Comparison of ENCODE assay signal across 23 cellular contexts in the genomic region with DNA sequence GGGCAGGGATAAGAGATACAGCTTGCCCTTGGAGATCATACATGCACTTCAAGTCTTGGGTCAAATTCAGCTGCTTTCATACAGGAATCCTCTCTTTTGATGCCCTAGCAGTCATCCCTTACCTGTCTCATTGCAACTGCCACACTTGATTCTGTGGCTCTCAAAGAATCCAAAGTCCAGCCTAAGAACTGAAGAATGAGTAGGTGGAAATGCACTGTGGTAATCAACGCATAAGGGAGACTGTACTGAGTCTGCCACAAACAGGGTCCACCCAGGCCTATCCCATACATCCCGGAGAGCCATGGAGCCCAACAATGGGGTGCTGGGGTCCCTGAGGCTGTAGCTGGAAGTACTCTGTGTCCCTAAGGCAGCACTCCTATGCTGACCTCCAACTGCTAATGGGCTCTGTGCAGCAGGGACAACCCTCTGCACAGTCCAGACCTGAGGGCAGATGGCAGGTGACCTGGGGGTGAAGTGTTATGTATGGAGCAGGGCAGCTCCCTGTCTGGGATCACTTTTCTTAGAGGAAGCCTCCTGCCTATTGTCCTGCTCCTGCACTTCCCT. TPM values are rescaled to one million over a fixed set of nuclear protein-coding genes. Genes with fewer than 3 reads are reported as not detected.
DNase-seq lines count a peak whose midpoint lies in the region; ATAC-seq, FAIRE-seq and TF ChIP-seq lines count a peak whose summit lies in the region.
"Had no signal": no experiment of that assay in that cellular context is flagged by ENCODE, and none has a peak within 500 bp of the region (broad histone marks: within the 10 kb centered on the region; RNA-seq: fewer than 3 reads in every experiment).

No MANE protein-coding gene starts in this region.

- no peak for FAIRE-seq in frontal cortex (lab: Jason Lieb, UNC)
- FAIRE-seq: endometrium, GM12878, H1, HTR-8/SVneo had no signal

- no peak for DNase-seq in activated naive CD8-positive, alpha-beta T cell treated with anti-CD3 and anti-CD28 coated beads, Interleukin-2, amount 10 ng/mL, durations not matched to agents 7 days and 5 days
- no peak for DNase-seq in activated naive CD8-positive, alpha-beta T cell treated with anti-CD3 and anti-CD28 coated beads for 36 hours
- DNase-seq in endodermal cell (peak; percentile 21), natural killer cell (no peak), frontal cortex (ENCODE audit: low spot score in 2 of 2) (no peak), globus pallidus (ENCODE audit: low spot score) (no peak), GM10248 (ENCODE audit: extremely low spot score) (no peak), NCI-H524 treated with DMSO at 0.1 percent for 48 hours (lab: John Stamatoyannopoulos, UW) (no peak)
- DNase-seq: activated T-cell treated with anti-CD3 and anti-CD28 coated beads for 4 hours, NCI-H187 had no signal

- peaks cover 19% of the 10 kb centered on the region for H3K36me3 ChIP-seq in endodermal cell (ENCODE audit: control insufficient read depth, insufficient read depth, low read length)

- no peaks in the 10 kb centered on the region for H3K9me3 Mint-ChIP-seq in activated naive CD8-positive, alpha-beta T cell treated with anti-CD3 and anti-CD28 coated beads, Interleukin-2, amount 10 ng/mL, durations not matched to agents 7 days and 5 days
- no peaks in the 10 kb centered on the region for H3K9me3 Mint-ChIP-seq in activated naive CD8-positive, alpha-beta T cell treated with anti-CD3 and anti-CD28 coated beads for 36 hours
- H3K9me3 Mint-ChIP-seq in endodermal cell (peaks cover 3% of the 10 kb centered on the region), natural killer cell (no peaks in the 10 kb centered on the region)
- H3K9me3 Mint-ChIP-seq: naive B cell had no signal

- intact Hi-C loops in natural killer cell (cut with micrococcal nuclease) = loop anchor here (5.0 to 10.0 kb wide), 2 partner anchors 215 to 328 kb away; a partner anchor contains a TSS

- peaks cover 6% of the 10 kb centered on the region for H3K27me3 Mint-ChIP-seq in activated naive CD8-positive, alpha-beta T cell treated with anti-CD3 and anti-CD28 coated beads, Interleukin-2, amount 10 ng/mL, durations not matched to agents 7 days and 5 days
- H3K27me3 Mint-ChIP-seq in activated naive CD8-positive, alpha-beta T cell treated with anti-CD3 and anti-CD28 coated beads for 36 hours = no peaks in the 10 kb centered on the region
- H3K27me3 Mint-ChIP-seq in endodermal cell (ENCODE audit: insufficient read depth) = peaks cover 19% of the 10 kb centered on the region
- peaks cover 0 to 5% of the 10 kb centered on the region in 2 donors for H3K27me3 Mint-ChIP-seq in natural killer cell (ENCODE audit: low read depth in 2 of 2)
- H3K27me3 Mint-ChIP-seq: naive B cell had no signal

- no peaks in the 10 kb centered on the region for H3K9me3 ChIP-seq in endodermal cell (ENCODE audit: control insufficient read depth, low read length)
- H3K9me3 ChIP-seq: Caco-2, SJSA1, upper lobe of left lung had no signal

- peaks cover 9% of the 10 kb centered on the region for H3K36me3 Mint-ChIP-seq in activated naive CD8-positive, alpha-beta T cell treated with anti-CD3 and anti-CD28 coated beads, Interleukin-2, amount 10 ng/mL, durations not matched to agents 7 days and 5 days
- H3K36me3 Mint-ChIP-seq in activated naive CD8-positive, alpha-beta T cell treated with anti-CD3 and anti-CD28 coated beads for 36 hours = peaks cover 6% of the 10 kb centered on the region
- H3K36me3 Mint-ChIP-seq in endodermal cell (ENCODE audit: low read depth) = peaks cover 22% of the 10 kb centered on the region
- no peaks in the 10 kb centered on the region for H3K36me3 Mint-ChIP-seq in natural killer cell
- H3K36me3 Mint-ChIP-seq: naive B cell had no signal

- CTCF ChIA-PET in GM10248 (lab: Yijun Ruan, JAX) = interaction anchor here (0.7 to 5.8 kb wide), 30 partner anchors 8 to 378 kb away, joined by 3 to 294 read pairs (median 4); a partner anchor contains a TSS

- H3K27ac ChIP-seq in endodermal cell (ENCODE audit: low read depth, low read length) = no peak overlapping the region
- H3K27ac ChIP-seq: cardiac muscle cell, SJSA1 had no signal

- ATAC-seq in activated naive CD8-positive, alpha-beta T cell treated with anti-CD3 and anti-CD28 coated beads, Interleukin-2, amount 10 ng/mL, durations not matched to agents 7 days and 5 days (ENCODE audit: low read depth) = no peak
- ATAC-seq in natural killer cell = no peak
- ATAC-seq: activated CD8-positive, alpha-beta T cell treated with anti-CD3 and anti-CD28 coated beads, Interleukin-2, amount 10 ng/mL, durations not matched to agents 7 days and 5 days had no signal

- H3K4me1 ChIP-seq in endodermal cell (ENCODE audit: control insufficient read depth, insufficient read depth, low read length) = peaks cover 3% of the 10 kb centered on the region

- POLR2A ChIA-PET in activated naive CD8-positive, alpha-beta T cell treated with anti-CD3 and anti-CD28 coated beads, Interleukin-2, amount 10 ng/mL, durations not matched to agents 7 days and 5 days (lab: Charles Lee) = interaction anchor here (1.8 kb wide), 1 partner anchor 34 kb away, joined by 19 read pairs; no protein-coding TSS in a partner anchor
- POLR2A ChIA-PET in GM10248 (lab: Yijun Ruan, JAX) = interaction anchor here (1.1 to 1.4 kb wide), 3 partner anchors 19 to 23 kb away, joined by 4 to 10 read pairs (median 7); no protein-coding TSS in a partner anchor

- H3K4me1 Mint-ChIP-seq in activated naive CD8-positive, alpha-beta T cell treated with anti-CD3 and anti-CD28 coated beads, Interleukin-2, amount 10 ng/mL, durations not matched to agents 7 days and 5 days = peaks cover 23% of the 10 kb centered on the region
- H3K4me1 Mint-ChIP-seq in activated naive CD8-positive, alpha-beta T cell treated with anti-CD3 and anti-CD28 coated beads for 36 hours = peaks cover 28% of the 10 kb centered on the region
- peaks cover 4% of the 10 kb centered on the region for H3K4me1 Mint-ChIP-seq in endodermal cell
- H3K4me1 Mint-ChIP-seq in natural killer cell = peaks cover 37 to 43% of the 10 kb centered on the region in 2 donors

- H3K4me3 ChIP-seq in endodermal cell (ENCODE audit: low read length) = no peak overlapping the region
- H3K4me3 ChIP-seq: cardiac muscle cell, GM12878, SJSA1, upper lobe of left lung had no signal

- TF ChIP-seq CTCF in endodermal cell (conservative IDR thresholded peaks at IDR 0.05) (no peak), natural killer cell (IDR thresholded peaks at IDR 0.05) (no peak), GM10248 (IDR thresholded peaks at IDR 0.05; ENCODE audit: control extremely low read depth, extremely low read depth, low read depth, missing control alignments) (no peak)

- peak overlapping the region; percentile 50 for H3K27ac Mint-ChIP-seq in activated naive CD8-positive, alpha-beta T cell treated with anti-CD3 and anti-CD28 coated beads, Interleukin-2, amount 10 ng/mL, durations not matched to agents 7 days and 5 days
- no peak overlapping the region for H3K27ac Mint-ChIP-seq in activated naive CD8-positive, alpha-beta T cell treated with anti-CD3 and anti-CD28 coated beads for 36 hours
- no peak overlapping the region for H3K27ac Mint-ChIP-seq in endodermal cell
- H3K27ac Mint-ChIP-seq in natural killer cell = peak overlapping the region in 1 of 2 donors; percentile 98
- H3K27ac Mint-ChIP-seq: activated CD8-positive, alpha-beta T cell treated with anti-CD3 and anti-CD28 coated beads, Interleukin-2, amount 10 ng/mL, durations not matched to agents 7 days and 5 days had no signal

- H3K4me3 Mint-ChIP-seq in activated naive CD8-positive, alpha-beta T cell treated with anti-CD3 and anti-CD28 coated beads, Interleukin-2, amount 10 ng/mL, durations not matched to agents 7 days and 5 days = no peak overlapping the region
- no peak overlapping the region for H3K4me3 Mint-ChIP-seq in activated naive CD8-positive, alpha-beta T cell treated with anti-CD3 and anti-CD28 coated beads for 36 hours
- H3K4me3 Mint-ChIP-seq in endodermal cell = no peak overlapping the region
- H3K4me3 Mint-ChIP-seq in natural killer cell = peak overlapping the region; percentile 28
- H3K4me3 Mint-ChIP-seq: activated CD8-positive, alpha-beta T cell treated with anti-CD3 and anti-CD28 coated beads, Interleukin-2, amount 10 ng/mL, durations not matched to agents 7 days and 5 days had no signal

- 98 to 100% methylated on average over 1 to 2 of the region's 2 CpGs for WGBS in endodermal cell (ENCODE audit: insufficient coverage in 1 of 2, insufficient read length in 1 of 2), 2 experiments

- H3K27me3 ChIP-seq in endodermal cell (ENCODE audit: control insufficient read depth, insufficient read depth, low read length, poor library complexity, severe bottlenecking) = peaks cover 16% of the 10 kb centered on the region
- H3K27me3 ChIP-seq: SJSA1, upper lobe of left lung had no signal

- H3K9ac ChIP-seq in endodermal cell (ENCODE audit: extremely low read depth, low read length, poor library complexity, severe bottlenecking) = no peak overlapping the region

RNA-seq across cellular contexts. Expression of a gene that starts 1.7 kb away (rescaled TPM):
- total RNA-seq in activated naive CD8-positive, alpha-beta T cell treated with anti-CD3 and anti-CD28 coated beads, Interleukin-2, amount 10 ng/mL, durations not matched to agents 7 days and 5 days = 10 to 100 TPM; 20.1 to 21.2 TPM
- total RNA-seq in activated naive CD8-positive, alpha-beta T cell treated with anti-CD3 and anti-CD28 coated beads for 36 hours = 10 to 100 TPM; 12.1 to 13.2 TPM
- total RNA-seq in endodermal cell = 10 to 100 TPM; 26.6 to 29.0 TPM
- polyA plus RNA-seq in endodermal cell (2013, experiment 1 of 2) = 14.6 TPM
- polyA plus RNA-seq in endodermal cell (2013, experiment 2 of 2) = 13.9 TPM
- total RNA-seq in natural killer cell = 10 to 100 TPM; 30.8 to 35.6 (median 34.1) TPM
- total RNA-seq in frontal cortex = 29.8 TPM

RNA-seq across cellular contexts. Expression of a gene that starts 18.5 kb away (rescaled TPM):
- total RNA-seq in activated naive CD8-positive, alpha-beta T cell treated with anti-CD3 and anti-CD28 coated beads, Interleukin-2, amount 10 ng/mL, durations not matched to agents 7 days and 5 days = not detected
- under 1 TPM; 0.45 to 0.50 TPM for total RNA-seq in activated naive CD8-positive, alpha-beta T cell treated with anti-CD3 and anti-CD28 coated beads for 36 hours
- total RNA-seq in endodermal cell (1 to 10 TPM; 1.8 to 2.8 TPM), natural killer cell (not detected), frontal cortex (9.4 TPM)
- 0.39 TPM for polyA plus RNA-seq in endodermal cell (2013, experiment 1 of 2)
- 0.50 TPM for polyA plus RNA-seq in endodermal cell (2013, experiment 2 of 2)
- total RNA-seq: activated CD8-positive, alpha-beta T cell treated with anti-CD3 and anti-CD28 coated beads, Interleukin-2, amount 10 ng/mL, durations not matched to agents 7 days and 5 days; fibroblast of lung; SJSA1 had no signal
- polyA plus RNA-seq: fibroblast of lung had no signal

RNA-seq across cellular contexts. Expression of a gene that starts 36.6 kb away (rescaled TPM):
- total RNA-seq in activated naive CD8-positive, alpha-beta T cell treated with anti-CD3 and anti-CD28 coated beads, Interleukin-2, amount 10 ng/mL, durations not matched to agents 7 days and 5 days = under 1 TPM in 1 of 2 experiments, not detected in 1; 0.11 TPM
- total RNA-seq in activated naive CD8-positive, alpha-beta T cell treated with anti-CD3 and anti-CD28 coated beads for 36 hours = not detected
- total RNA-seq in endodermal cell (under 1 TPM; 0.20 to 0.64 TPM), natural killer cell (under 1 TPM in 2 of 3 donors, not detected in 1; 0.10 to 0.16 TPM), frontal cortex (4.1 TPM)
- polyA plus RNA-seq in endodermal cell (2013, experiment 1 of 2) = 0.64 TPM
- 0.66 TPM for polyA plus RNA-seq in endodermal cell (2013, experiment 2 of 2)
- total RNA-seq: A172; activated CD8-positive, alpha-beta T cell treated with anti-CD3 and anti-CD28 coated beads, Interleukin-2, amount 10 ng/mL, durations not matched to agents 7 days and 5 days; SJSA1; T-helper 1 cell treated with Interleukin-12 subunit alpha and Interleukin-12 subunit beta and Interleukin-4 antibody, amounts not matched to agents 30 ng/mL and 1 ng/mL, for 36 hours had no signal
- polyA plus RNA-seq: cardiac muscle cell had no signal

RNA-seq across cellular contexts. Expression of a gene that starts 48.7 kb away (rescaled TPM):
- total RNA-seq in activated naive CD8-positive, alpha-beta T cell treated with anti-CD3 and anti-CD28 coated beads, Interleukin-2, amount 10 ng/mL, durations not matched to agents 7 days and 5 days = 1 to 10 TPM; 6.6 to 7.3 TPM
- 1 to 10 TPM; 3.4 to 3.5 TPM for total RNA-seq in activated naive CD8-positive, alpha-beta T cell treated with anti-CD3 and anti-CD28 coated beads for 36 hours
- 100 to 1,000 TPM; 129 to 141 TPM for total RNA-seq in endodermal cell
- polyA plus RNA-seq in endodermal cell (2013, experiment 1 of 2) = 20.7 TPM
- polyA plus RNA-seq in endodermal cell (2013, experiment 2 of 2) = 13.5 TPM
- 1 to 10 TPM in 2 of 3 donors, under 1 TPM in 1; 0.41 to 3.1 (median 1.7) TPM for total RNA-seq in natural killer cell
- 1.6 TPM for total RNA-seq in frontal cortex
